Comparison of ENCODE assay signal across 12 cellular contexts in the genomic region with DNA sequence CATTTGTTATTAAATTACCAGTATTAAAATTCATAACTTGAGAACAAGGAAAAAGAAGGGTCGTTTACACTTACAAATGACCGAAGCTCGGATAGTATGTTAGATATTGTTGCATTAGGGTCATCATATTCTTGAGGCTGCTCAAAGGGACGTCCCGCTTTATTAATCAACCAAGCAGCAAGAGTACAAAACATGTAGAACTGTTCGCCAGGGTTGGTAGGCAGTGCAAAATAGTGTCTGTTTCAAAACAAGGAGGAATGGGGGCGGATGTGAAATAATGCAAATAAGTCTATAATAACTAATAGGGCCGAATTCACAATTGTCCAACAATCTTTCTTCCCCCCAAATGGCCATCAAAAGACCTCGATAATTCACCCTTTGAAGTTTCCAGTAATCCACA. TPM values are rescaled to one million over a fixed set of nuclear protein-coding genes. Genes with fewer than 3 reads are reported as not detected.
DNase-seq lines count a peak whose midpoint lies in the region; ATAC-seq and TF ChIP-seq lines count a peak whose summit lies in the region.
"Had no signal": no experiment of that assay in that cellular context is flagged by ENCODE, and none has a peak within 500 bp of the region (broad histone marks: within the 10 kb centered on the region; RNA-seq: fewer than 3 reads in every experiment).

No MANE protein-coding gene starts in this region.

- no peaks in the 10 kb centered on the region for H3K9me3 ChIP-seq in left lung
- H3K9me3 ChIP-seq in sigmoid colon: no peaks in the 10 kb centered on the region

- H3K27ac ChIP-seq in left lung: peak overlapping the region; percentile 10 to 28
- H3K27ac ChIP-seq in sigmoid colon: no peak overlapping the region
- H3K27ac ChIP-seq: C4-2B had no signal

- H3K27me3 ChIP-seq in GM06990 (replicated peaks; ENCODE audit: control insufficient read depth, insufficient read depth, low read length) (no peaks in the 10 kb centered on the region), left lung (no peaks in the 10 kb centered on the region), sigmoid colon (no peaks in the 10 kb centered on the region)

- TF ChIP-seq CTCF in GM06990 (IDR thresholded peaks at IDR 0.05; ENCODE audit: insufficient read depth, low read length, poor library complexity, severe bottlenecking): no peak
- no peak for TF ChIP-seq CTCF in left lung (IDR thresholded peaks at IDR 0.05)
- TF ChIP-seq CTCF in sigmoid colon (IDR thresholded peaks at IDR 0.05): no peak

- TF ChIP-seq EP300 in sigmoid colon (IDR thresholded peaks at IDR 0.05): no peak

- peak; percentile 24 for ATAC-seq in GM19467 (IDR thresholded peaks at IDR 0.05; ENCODE audit: unreplicated experiment)
- no peak for ATAC-seq in left lung
- no peak for ATAC-seq in HG02970 (IDR thresholded peaks at IDR 0.05; ENCODE audit: low FRiP score, unreplicated experiment)
- ATAC-seq: natural killer cell treated with Interleukin-12 subunit alpha and Interleukin-12 subunit beta and Interleukin-15 and Interleukin-18, amount 100 ng/mL, for 72 hours had no signal

- H3K36me3 ChIP-seq in GM06990 (ENCODE audit: control insufficient read depth, insufficient read depth, low read length) (no peaks in the 10 kb centered on the region), left lung (no peaks in the 10 kb centered on the region), sigmoid colon (no peaks in the 10 kb centered on the region)

- H3K4me1 ChIP-seq in left lung (peaks cover 10 to 39% of the 10 kb centered on the region in 2 donors), sigmoid colon (peaks cover 0 to 33% (median 19%) of the 10 kb centered on the region in 4 donors)

- WGBS in sigmoid colon, 2 donors: 86 to 90% methylated on average over 9 of the region's 9 CpGs

- TF ChIP-seq POLR2A in sigmoid colon (IDR thresholded peaks at IDR 0.05): no peak

- peak overlapping the region; percentile 32; the same call in 1 of the 2 replicates for H3K4me3 ChIP-seq in GM06990 (replicated peaks; ENCODE audit: low read depth, low read length)
- H3K4me3 ChIP-seq in left lung: peak overlapping the region; percentile 63 to 86
- no peak overlapping the region for H3K4me3 ChIP-seq in sigmoid colon

- intact Hi-C loops in left lung (cut with DNase I): no loop called here
- intact Hi-C loops in sigmoid colon (cut with DNase I): no loop called here

- DNase-seq in GM06990 (ENCODE audit: extremely low read depth, insufficient read length): peak; percentile 25
- DNase-seq in NCI-H748 treated with DMSO at 0.1 percent for 48 hours (lab: John Stamatoyannopoulos, UW): peak; percentile 18
- DNase-seq in left lung: no peak
- no peak for DNase-seq in anterior cingulate cortex (lab: John Stamatoyannopoulos, UW)
- no peak for DNase-seq in sigmoid colon
- no peak for DNase-seq in RKO (ENCODE audit: low spot score)
- DNase-seq: activated naive CD4-positive, alpha-beta T cell treated with anti-CD3 and anti-CD28 coated beads for 36 hours; stimulated activated CD8-positive, alpha-beta memory T cell treated with anti-CD3 and anti-CD28 coated beads, Interleukin-4, amount 100 ng/mL, for 48 hours had no signal

RNA-seq across cellular contexts. Expression of a gene that starts 2.9 kb away (rescaled TPM):
- total RNA-seq in left lung: 100 to 1,000 TPM; 115 to 273 TPM
- total RNA-seq in sigmoid colon: 10 to 100 TPM; 38.8 to 49.6 (median 44.0) TPM
- 10 to 100 TPM; 34.4 to 55.0 (median 38.4) TPM for polyA plus RNA-seq in sigmoid colon

Comparison
In these comparisons a context has a peak if more than half of its experiments do, and no peak if none do; other contexts are left out.
1. DNase-seq: peak in GM06990 (single experiment) and NCI-H748 treated with DMSO at 0.1 percent for 48 hours (single experiment); none in left lung (0 of 2), anterior cingulate cortex (0 of 58), sigmoid colon (single experiment) and RKO (single experiment).
2. H3K4me3 ChIP-seq: peak in GM06990 (single experiment) and left lung (2 of 2); none in sigmoid colon (0 of 4).
3. H3K27ac ChIP-seq: peak in left lung (2 of 2); none in sigmoid colon (0 of 4).